Comparison of ENCODE assay signal across 22 cellular contexts in the genomic region with DNA sequence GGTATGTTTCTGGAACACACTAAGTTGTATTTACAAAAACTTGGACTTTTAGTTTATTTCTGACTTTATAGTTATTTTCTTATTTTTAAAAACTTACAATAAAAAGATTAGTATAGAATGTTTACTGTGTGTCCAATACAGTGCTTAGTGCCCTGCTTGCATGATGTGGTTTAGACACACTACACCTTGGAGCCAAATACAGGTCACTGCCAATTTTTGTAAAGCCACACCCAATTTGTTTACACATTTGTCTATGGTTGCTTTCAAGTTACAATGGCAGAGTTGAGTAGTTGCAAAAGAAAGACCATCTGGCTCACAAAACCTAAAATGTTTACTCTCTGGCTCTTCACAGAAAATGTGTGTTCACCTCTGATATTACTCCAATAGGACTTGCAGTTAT.
"Had no signal": no experiment of that assay in that cellular context is flagged by ENCODE, and none has a peak within 500 bp of the region (broad histone marks: within the 10 kb centered on the region; RNA-seq: fewer than 3 reads in every experiment).

No MANE protein-coding gene starts in this region.

- DNase-seq: activated B cell treated with CpG ODN at 0.5 μM for 24 hours; activated CD4-positive, alpha-beta memory T cell treated with anti-CD3 and anti-CD28 coated beads for 36 hours; activated CD4-positive, alpha-beta T cell treated with anti-CD3 and anti-CD28 coated beads, Interleukin-2, amount 10 ng/mL, durations not matched to agents 7 days and 5 days; activated CD8-positive, alpha-beta memory T cell treated with anti-CD3 and anti-CD28 coated beads for 24 hours; activated effector memory CD4-positive, alpha-beta T cell treated with anti-CD3 and anti-CD28 coated beads, Interleukin-2, amount 50 U/mL, for 16 hours; activated naive CD4-positive, alpha-beta T cell treated with Interleukin-2 at 50 U/mL for 16 hours; activated naive CD8-positive, alpha-beta T cell treated with anti-CD3 and anti-CD28 coated beads, Interleukin-2, amount 50 U/mL, for 24 hours; activated T-cell treated with anti-CD3 and anti-CD28 coated beads, Interleukin-2, amount 50 U/mL, for 4 hours; amniotic stem cell; body of pancreas; central memory CD4-positive, alpha-beta T cell; Karpas-422; NCI-H1417; NCI-H1930; NCI-H226; NCI-H524; NK-92 treated with Interleukin-12 subunit alpha and Interleukin-12 subunit beta, amount 100 ng/mL, for 24 hours; OCI-M1; RPMI8226; T-cell; T-helper 2 cell; T1000 had no signal
